1 cellular context compared by ENCODE assay signal in genomic region chr12:56116267-56117081, GRCh38.
TF ChIP-seq lines count a peak whose summit lies in the region.

TSS of gene RPL41 (plus strand) at chr12:56116633.

TF ChIP-seq in HepG2, 621 proteins besides CTCF, POLR2A, EP300 and RAD21 (continued from another document and continues in another):
- TF ChIP-seq, protein P1, sequence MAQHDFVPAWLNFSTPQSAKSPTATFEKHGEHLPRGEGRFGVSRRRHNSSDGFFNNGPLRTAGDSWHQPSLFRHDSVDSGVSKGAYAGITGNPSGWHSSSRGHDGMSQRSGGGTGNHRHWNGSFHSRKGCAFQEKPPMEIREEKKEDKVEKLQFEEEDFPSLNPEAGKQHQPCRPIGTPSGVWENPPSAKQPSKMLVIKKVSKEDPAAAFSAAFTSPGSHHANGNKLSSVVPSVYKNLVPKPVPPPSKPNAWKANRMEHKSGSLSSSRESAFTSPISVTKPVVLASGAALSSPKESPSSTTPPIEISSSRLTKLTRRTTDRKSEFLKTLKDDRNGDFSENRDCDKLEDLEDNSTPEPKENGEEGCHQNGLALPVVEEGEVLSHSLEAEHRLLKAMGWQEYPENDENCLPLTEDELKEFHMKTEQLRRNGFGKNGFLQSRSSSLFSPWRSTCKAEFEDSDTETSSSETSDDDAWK (CRISPR knock-in tag; IDR thresholded peaks at IDR 0.05): no peak
- TF ChIP-seq PCBP1 (IDR thresholded peaks at IDR 0.05; ENCODE audit: borderline replicate concordance, low read depth, low read length) (no peak), NFE2 (CRISPR knock-in tag; IDR thresholded peaks at IDR 0.05) (no peak), SP1 (IDR thresholded peaks at IDR 0.05) (no peak), SP1 (CRISPR knock-in tag; IDR thresholded peaks at IDR 0.05) (peak; percentile 88), ZNF34 (CRISPR knock-in tag; IDR thresholded peaks at IDR 0.05; ENCODE audit: borderline replicate concordance) (peak; percentile 93; the same call in 1 of the 2 replicates), REL (CRISPR knock-in tag; conservative IDR thresholded peaks at IDR 0.05) (no peak), ZBTB20 (CRISPR knock-in tag; IDR thresholded peaks at IDR 0.05; ENCODE audit: borderline replicate concordance, low read depth) (no peak), ZBED4 (CRISPR knock-in tag; IDR thresholded peaks at IDR 0.05; ENCODE audit: borderline replicate concordance) (peak; percentile 61; the same call in 1 of the 2 replicates), ZUFSP (CRISPR knock-in tag; IDR thresholded peaks at IDR 0.05; ENCODE audit: borderline replicate concordance) (no peak), ZNF616 (CRISPR knock-in tag; IDR thresholded peaks at IDR 0.05; ENCODE audit: low read depth) (0 out of 2 replicates have a peak, but pooled peaks have one; percentile 36), FOSL1 (CRISPR knock-in tag; IDR thresholded peaks at IDR 0.05; ENCODE audit: borderline replicate concordance) (no peak), MED8 (CRISPR knock-in tag; IDR thresholded peaks at IDR 0.05; ENCODE audit: insufficient replicate concordance) (peak; percentile 80), ZSCAN20 (CRISPR knock-in tag; IDR thresholded peaks at IDR 0.05; ENCODE audit: borderline replicate concordance) (0 out of 2 replicates have a peak, but pooled peaks have one; percentile 17), ZNF296 (CRISPR knock-in tag; conservative IDR thresholded peaks at IDR 0.05) (no peak), FOXA1 (IDR thresholded peaks at IDR 0.05) (no peak), FOXA1 (CRISPR knock-in tag; IDR thresholded peaks at IDR 0.05) (no peak), TCF7L2 (IDR thresholded peaks at IDR 0.05; ENCODE audit: low read depth, low read length) (no peak), ZNF770 (CRISPR knock-in tag; IDR thresholded peaks at IDR 0.05) (0 out of 2 replicates have a peak, but pooled peaks have one; percentile 3), ZMAT3 (CRISPR knock-in tag; conservative IDR thresholded peaks at IDR 0.05) (no peak), RBAK (CRISPR knock-in tag; IDR thresholded peaks at IDR 0.05) (no peak), ZFP36L2 (CRISPR knock-in tag; IDR thresholded peaks at IDR 0.05) (no peak), ZSCAN21 (CRISPR knock-in tag; IDR thresholded peaks at IDR 0.05; ENCODE audit: borderline replicate concordance) (no peak)
- TF ChIP-seq, protein P2, sequence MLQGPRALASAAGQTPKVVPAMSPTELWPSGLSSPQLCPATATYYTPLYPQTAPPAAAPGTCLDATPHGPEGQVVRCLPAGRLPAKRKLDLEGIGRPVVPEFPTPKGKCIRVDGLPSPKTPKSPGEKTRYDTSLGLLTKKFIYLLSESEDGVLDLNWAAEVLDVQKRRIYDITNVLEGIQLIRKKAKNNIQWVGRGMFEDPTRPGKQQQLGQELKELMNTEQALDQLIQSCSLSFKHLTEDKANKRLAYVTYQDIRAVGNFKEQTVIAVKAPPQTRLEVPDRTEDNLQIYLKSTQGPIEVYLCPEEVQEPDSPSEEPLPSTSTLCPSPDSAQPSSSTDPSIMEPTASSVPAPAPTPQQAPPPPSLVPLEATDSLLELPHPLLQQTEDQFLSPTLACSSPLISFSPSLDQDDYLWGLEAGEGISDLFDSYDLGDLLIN (CRISPR knock-in tag; IDR thresholded peaks at IDR 0.05; ENCODE audit: borderline replicate concordance): 0 out of 2 replicates have a peak, but pooled peaks have one; percentile 29
- TF ChIP-seq, protein P3, sequence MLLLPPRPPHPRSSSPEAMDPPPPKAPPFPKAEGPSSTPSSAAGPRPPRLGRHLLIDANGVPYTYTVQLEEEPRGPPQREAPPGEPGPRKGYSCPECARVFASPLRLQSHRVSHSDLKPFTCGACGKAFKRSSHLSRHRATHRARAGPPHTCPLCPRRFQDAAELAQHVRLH (CRISPR knock-in tag; IDR thresholded peaks at IDR 0.05; ENCODE audit: borderline replicate concordance, low read depth): peak; percentile 91
- TF ChIP-seq, protein P4, sequence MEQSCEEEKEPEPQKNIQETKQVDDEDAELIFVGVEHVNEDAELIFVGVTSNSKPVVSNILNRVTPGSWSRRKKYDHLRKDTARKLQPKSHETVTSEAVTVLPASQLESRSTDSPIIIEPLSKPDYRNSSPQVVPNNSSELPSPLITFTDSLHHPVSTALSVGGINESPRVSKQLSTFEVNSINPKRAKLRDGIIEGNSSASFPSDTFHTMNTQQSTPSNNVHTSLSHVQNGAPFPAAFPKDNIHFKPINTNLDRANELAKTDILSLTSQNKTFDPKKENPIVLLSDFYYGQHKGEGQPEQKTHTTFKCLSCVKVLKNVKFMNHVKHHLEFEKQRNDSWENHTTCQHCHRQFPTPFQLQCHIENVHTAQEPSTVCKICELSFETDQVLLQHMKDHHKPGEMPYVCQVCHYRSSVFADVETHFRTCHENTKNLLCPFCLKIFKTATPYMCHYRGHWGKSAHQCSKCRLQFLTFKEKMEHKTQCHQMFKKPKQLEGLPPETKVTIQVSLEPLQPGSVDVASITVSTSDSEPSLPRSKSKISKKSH (CRISPR knock-in tag; IDR thresholded peaks at IDR 0.05; ENCODE audit: borderline replicate concordance): no peak
- TF ChIP-seq, protein P5, sequence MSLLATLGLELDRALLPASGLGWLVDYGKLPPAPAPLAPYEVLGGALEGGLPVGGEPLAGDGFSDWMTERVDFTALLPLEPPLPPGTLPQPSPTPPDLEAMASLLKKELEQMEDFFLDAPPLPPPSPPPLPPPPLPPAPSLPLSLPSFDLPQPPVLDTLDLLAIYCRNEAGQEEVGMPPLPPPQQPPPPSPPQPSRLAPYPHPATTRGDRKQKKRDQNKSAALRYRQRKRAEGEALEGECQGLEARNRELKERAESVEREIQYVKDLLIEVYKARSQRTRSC (CRISPR knock-in tag; IDR thresholded peaks at IDR 0.05; ENCODE audit: low read depth): peak; percentile 89; the same call in 1 of the 2 replicates
- TF ChIP-seq, protein P6, sequence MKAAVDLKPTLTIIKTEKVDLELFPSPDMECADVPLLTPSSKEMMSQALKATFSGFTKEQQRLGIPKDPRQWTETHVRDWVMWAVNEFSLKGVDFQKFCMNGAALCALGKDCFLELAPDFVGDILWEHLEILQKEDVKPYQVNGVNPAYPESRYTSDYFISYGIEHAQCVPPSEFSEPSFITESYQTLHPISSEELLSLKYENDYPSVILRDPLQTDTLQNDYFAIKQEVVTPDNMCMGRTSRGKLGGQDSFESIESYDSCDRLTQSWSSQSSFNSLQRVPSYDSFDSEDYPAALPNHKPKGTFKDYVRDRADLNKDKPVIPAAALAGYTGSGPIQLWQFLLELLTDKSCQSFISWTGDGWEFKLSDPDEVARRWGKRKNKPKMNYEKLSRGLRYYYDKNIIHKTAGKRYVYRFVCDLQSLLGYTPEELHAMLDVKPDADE (CRISPR knock-in tag; IDR thresholded peaks at IDR 0.05): no peak
- TF ChIP-seq, protein P7, sequence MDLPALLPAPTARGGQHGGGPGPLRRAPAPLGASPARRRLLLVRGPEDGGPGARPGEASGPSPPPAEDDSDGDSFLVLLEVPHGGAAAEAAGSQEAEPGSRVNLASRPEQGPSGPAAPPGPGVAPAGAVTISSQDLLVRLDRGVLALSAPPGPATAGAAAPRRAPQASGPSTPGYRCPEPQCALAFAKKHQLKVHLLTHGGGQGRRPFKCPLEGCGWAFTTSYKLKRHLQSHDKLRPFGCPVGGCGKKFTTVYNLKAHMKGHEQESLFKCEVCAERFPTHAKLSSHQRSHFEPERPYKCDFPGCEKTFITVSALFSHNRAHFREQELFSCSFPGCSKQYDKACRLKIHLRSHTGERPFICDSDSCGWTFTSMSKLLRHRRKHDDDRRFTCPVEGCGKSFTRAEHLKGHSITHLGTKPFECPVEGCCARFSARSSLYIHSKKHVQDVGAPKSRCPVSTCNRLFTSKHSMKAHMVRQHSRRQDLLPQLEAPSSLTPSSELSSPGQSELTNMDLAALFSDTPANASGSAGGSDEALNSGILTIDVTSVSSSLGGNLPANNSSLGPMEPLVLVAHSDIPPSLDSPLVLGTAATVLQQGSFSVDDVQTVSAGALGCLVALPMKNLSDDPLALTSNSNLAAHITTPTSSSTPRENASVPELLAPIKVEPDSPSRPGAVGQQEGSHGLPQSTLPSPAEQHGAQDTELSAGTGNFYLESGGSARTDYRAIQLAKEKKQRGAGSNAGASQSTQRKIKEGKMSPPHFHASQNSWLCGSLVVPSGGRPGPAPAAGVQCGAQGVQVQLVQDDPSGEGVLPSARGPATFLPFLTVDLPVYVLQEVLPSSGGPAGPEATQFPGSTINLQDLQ (CRISPR knock-in tag; IDR thresholded peaks at IDR 0.05): no peak
- TF ChIP-seq, protein P8, sequence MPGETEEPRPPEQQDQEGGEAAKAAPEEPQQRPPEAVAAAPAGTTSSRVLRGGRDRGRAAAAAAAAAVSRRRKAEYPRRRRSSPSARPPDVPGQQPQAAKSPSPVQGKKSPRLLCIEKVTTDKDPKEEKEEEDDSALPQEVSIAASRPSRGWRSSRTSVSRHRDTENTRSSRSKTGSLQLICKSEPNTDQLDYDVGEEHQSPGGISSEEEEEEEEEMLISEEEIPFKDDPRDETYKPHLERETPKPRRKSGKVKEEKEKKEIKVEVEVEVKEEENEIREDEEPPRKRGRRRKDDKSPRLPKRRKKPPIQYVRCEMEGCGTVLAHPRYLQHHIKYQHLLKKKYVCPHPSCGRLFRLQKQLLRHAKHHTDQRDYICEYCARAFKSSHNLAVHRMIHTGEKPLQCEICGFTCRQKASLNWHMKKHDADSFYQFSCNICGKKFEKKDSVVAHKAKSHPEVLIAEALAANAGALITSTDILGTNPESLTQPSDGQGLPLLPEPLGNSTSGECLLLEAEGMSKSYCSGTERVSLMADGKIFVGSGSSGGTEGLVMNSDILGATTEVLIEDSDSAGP (CRISPR knock-in tag; IDR thresholded peaks at IDR 0.05; ENCODE audit: borderline replicate concordance): no peak; the same call in 1 of the 2 replicates
- TF ChIP-seq, protein P9, sequence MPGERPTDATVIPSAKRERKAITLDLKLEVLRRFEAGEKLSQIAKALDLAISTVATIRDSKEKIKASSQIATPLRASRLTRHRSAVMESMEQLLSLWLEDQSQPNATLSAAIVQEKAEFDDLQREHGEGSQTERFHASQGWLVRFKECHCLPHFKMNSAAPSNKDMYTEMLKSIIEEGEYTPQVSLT (CRISPR knock-in tag; IDR thresholded peaks at IDR 0.05; ENCODE audit: borderline replicate concordance, low read depth): 0 out of 2 replicates have a peak, but pooled peaks have one; percentile 50
